ENCODE assay signal across 8 cellular contexts in genomic region chr11:64848779-64849599, GRCh38. TPM values are rescaled to one million over a fixed set of nuclear protein-coding genes. Genes with fewer than 3 reads are reported as not detected.
DNase-seq lines count a peak whose midpoint lies in the region; ATAC-seq, FAIRE-seq and TF ChIP-seq lines count a peak whose summit lies in the region.

No MANE protein-coding gene starts in this region.

- H3K4me3 ChIP-seq in AG09309 (ENCODE audit: control insufficient read depth, low read depth, low read length) = no peak overlapping the region
- no peak overlapping the region for H3K4me3 ChIP-seq in GM12865 (ENCODE audit: low read depth, low read length)
- H3K4me3 ChIP-seq in RWPE2 (ENCODE audit: severe bottlenecking) = no peak overlapping the region
- no peak overlapping the region for H3K4me3 ChIP-seq in keratinocyte (ENCODE audit: control insufficient read depth in 2 of 3, extremely low read depth in 1 of 3, insufficient read depth in 2 of 3, low read depth in 1 of 3, low read length in 3 of 3)

- FAIRE-seq in keratinocyte (lab: Jason Lieb, UNC) = no peak

- H3K36me3 ChIP-seq in RWPE2 (ENCODE audit: low read depth) = peaks cover 14% of the 10 kb centered on the region
- peaks cover 9 to 24% of the 10 kb centered on the region in 2 experiments for H3K36me3 ChIP-seq in keratinocyte (ENCODE audit: control insufficient read depth in 2 of 2, extremely low read depth in 1 of 2, insufficient read depth in 2 of 2, low read length in 2 of 2)

- dilution Hi-C loops in keratinocyte (cut with MboI; ENCODE audit: extremely low pct_ligation_motif_present, low sequenced_read_pairs) = no loop called here

- ATAC-seq in RWPE2 (ENCODE audit: low read depth) (no peak), HG03039 (IDR thresholded peaks at IDR 0.05; ENCODE audit: unreplicated experiment) (no peak)

- H3K9me3 ChIP-seq in RWPE2 (ENCODE audit: severe bottlenecking) (no peaks in the 10 kb centered on the region), keratinocyte (ENCODE audit: control insufficient read depth, low read depth, low read length) (no peaks in the 10 kb centered on the region)

- no peak overlapping the region for H3K4me2 ChIP-seq in keratinocyte (ENCODE audit: control insufficient read depth, extremely low read depth, insufficient read depth, low read depth, low read length)

- peaks cover 7% of the 10 kb centered on the region for H3K79me2 ChIP-seq in keratinocyte (ENCODE audit: control insufficient read depth, insufficient read depth, low read length)

- no peaks in the 10 kb centered on the region for H3K9me1 ChIP-seq in keratinocyte (ENCODE audit: control insufficient read depth, extremely low read depth, insufficient read depth, low read length)

- peaks cover 2% of the 10 kb centered on the region for H3K4me1 ChIP-seq in RWPE2 (ENCODE audit: insufficient read depth, poor library complexity, severe bottlenecking)
- H3K4me1 ChIP-seq in keratinocyte (ENCODE audit: control insufficient read depth, extremely low read depth, insufficient read depth, low read length) = peaks cover 42% of the 10 kb centered on the region

- peak overlapping the region; percentile 6 for H3K9ac ChIP-seq in keratinocyte (ENCODE audit: control insufficient read depth, extremely low read depth, insufficient read depth, low read length)

- DNase-seq in AG09309 (ENCODE audit: low read depth) = no peak
- peak; percentile 69 for DNase-seq in GM12865 (ENCODE audit: low read depth)
- DNase-seq in RWPE2 (ENCODE audit: low spot score) = no peak
- no peak for DNase-seq in keratinocyte (ENCODE audit: low read depth, low spot score)
- no peak for DNase-seq in amniotic stem cell (lab: John Stamatoyannopoulos, UW)
- no peak for DNase-seq in GOT3 (lab: John Stamatoyannopoulos, UW)
- DNase-seq in activated CD4-positive, alpha-beta T cell treated with anti-CD3 and anti-CD28 coated beads for 1 hour = no peak

- H4K20me1 ChIP-seq in keratinocyte (ENCODE audit: control insufficient read depth, extremely low read depth, insufficient read depth, low read length) = no peaks in the 10 kb centered on the region

- TF ChIP-seq CTCF in AG09309 (IDR thresholded peaks at IDR 0.05; ENCODE audit: control insufficient read depth, insufficient read depth, low read depth, low read length, missing control alignments) = peak; percentile 2
- TF ChIP-seq CTCF in GM12865 (IDR thresholded peaks at IDR 0.05; ENCODE audit: insufficient read depth, low read depth, low read length, missing control alignments) = no peak
- TF ChIP-seq CTCF in RWPE2 (IDR thresholded peaks at IDR 0.05; ENCODE audit: poor library complexity, severe bottlenecking) = peak; percentile 9
- peak in 1 of 3 experiments; percentile 8 for TF ChIP-seq CTCF in keratinocyte (optimal IDR thresholded peaks at IDR 0.05 in 1 of 3, IDR thresholded peaks at IDR 0.05 in 1 of 3, conservative IDR thresholded peaks at IDR 0.05 in 1 of 3; ENCODE audit: extremely low read depth in 1 of 3, insufficient read depth in 2 of 3, low read length in 3 of 3)

- H3K27ac ChIP-seq in RWPE2 (ENCODE audit: poor library complexity, severe bottlenecking) (peak overlapping the region; percentile 99), keratinocyte (ENCODE audit: control insufficient read depth, insufficient read depth, low read length) (no peak overlapping the region)

- H3K27me3 ChIP-seq in RWPE2 (ENCODE audit: insufficient read depth, poor library complexity, severe bottlenecking) (no peaks in the 10 kb centered on the region), keratinocyte (ENCODE audit: control insufficient read depth, extremely low read depth, insufficient read depth, low read length) (no peaks in the 10 kb centered on the region)

- no peak overlapping the region for H2AFZ ChIP-seq in keratinocyte (ENCODE audit: control insufficient read depth, low read length)

RNA-seq across cellular contexts. Expression of gene CDC42BPG, which starts 4.5 kb away (rescaled TPM):
- polyA plus RNA-seq in keratinocyte = 2.2 to 4.0 TPM (median 2.5 TPM) in 3 replicates
- 2.5 TPM for polyA plus RNA-seq in keratinocyte (2011; ENCODE audit: low read depth)
- 1.4 and 3.5 TPM in 2 replicates for polyA plus RNA-seq in keratinocyte (2011; cell fraction: cytosol; rRNA removed)
- polyA plus RNA-seq in keratinocyte (2011; cell fraction: nucleus; rRNA removed) = 9.9 and 12.9 TPM in 2 replicates
- 6.3 and 7.4 TPM in 2 replicates for polyA plus RNA-seq in keratinocyte (2012; ENCODE audit: low replicate concordance)
- 3.6 to 9.7 TPM (median 5.5 TPM) in 3 replicates for polyA minus RNA-seq in keratinocyte
- polyA minus RNA-seq in keratinocyte (2011; cell fraction: cytosol; rRNA and poly(A)+ RNA removed) = 4.6 TPM
- polyA minus RNA-seq in keratinocyte (2011; cell fraction: nucleus; rRNA and poly(A)+ RNA removed) = 11.5 and 16.9 TPM in 2 replicates

RNA-seq across cellular contexts. Expression of gene EHD1, which starts 29.4 kb away (rescaled TPM):
- 73.9 to 192 TPM (median 75.6 TPM) in 3 replicates for polyA plus RNA-seq in keratinocyte
- polyA plus RNA-seq in keratinocyte (2011; ENCODE audit: low read depth) = 89.7 TPM
- 69.4 and 117 TPM in 2 replicates for polyA plus RNA-seq in keratinocyte (2011; cell fraction: cytosol; rRNA removed)
- polyA plus RNA-seq in keratinocyte (2011; cell fraction: nucleus; rRNA removed) = 139 and 148 TPM in 2 replicates
- polyA plus RNA-seq in keratinocyte (2012; ENCODE audit: low replicate concordance) = 50.2 and 134 TPM in 2 replicates
- polyA minus RNA-seq in keratinocyte = 107 to 412 TPM (median 144 TPM) in 3 replicates
- 120 TPM for polyA minus RNA-seq in keratinocyte (2011; cell fraction: cytosol; rRNA and poly(A)+ RNA removed)
- 91.0 and 135 TPM in 2 replicates for polyA minus RNA-seq in keratinocyte (2011; cell fraction: nucleus; rRNA and poly(A)+ RNA removed)

RNA-seq across cellular contexts. Expression of gene MEN1, which starts 38.6 kb away (rescaled TPM):
- polyA plus RNA-seq in keratinocyte = 14.2 to 19.1 TPM (median 18.2 TPM) in 3 replicates
- 4.6 TPM for polyA plus RNA-seq in keratinocyte (2011; ENCODE audit: low read depth)
- polyA plus RNA-seq in keratinocyte (2011; cell fraction: cytosol; rRNA removed) = 10.7 and 17.7 TPM in 2 replicates
- 39.7 and 52.7 TPM in 2 replicates for polyA plus RNA-seq in keratinocyte (2011; cell fraction: nucleus; rRNA removed)
- polyA plus RNA-seq in keratinocyte (2012; ENCODE audit: low replicate concordance) = 19.6 and 27.4 TPM in 2 replicates
- polyA minus RNA-seq in keratinocyte = 12.3 to 50.8 TPM (median 16.1 TPM) in 3 replicates
- 35.9 TPM for polyA minus RNA-seq in keratinocyte (2011; cell fraction: cytosol; rRNA and poly(A)+ RNA removed)
- polyA minus RNA-seq in keratinocyte (2011; cell fraction: nucleus; rRNA and poly(A)+ RNA removed) = 25.9 and 29.3 TPM in 2 replicates

RNA-seq across cellular contexts. Expression of gene MAP4K2, which starts 46.0 kb away (rescaled TPM):
- polyA plus RNA-seq in keratinocyte = 6.7 to 12.5 TPM (median 10.7 TPM) in 3 replicates
- polyA plus RNA-seq in keratinocyte (2011; ENCODE audit: low read depth) = 5.4 TPM
- polyA plus RNA-seq in keratinocyte (2011; cell fraction: cytosol; rRNA removed) = 6.6 and 14.4 TPM in 2 replicates
- polyA plus RNA-seq in keratinocyte (2011; cell fraction: nucleus; rRNA removed) = 13.5 and 16.6 TPM in 2 replicates
- polyA plus RNA-seq in keratinocyte (2012; ENCODE audit: low replicate concordance) = 4.8 and 10.3 TPM in 2 replicates
- 11.5 to 31.8 TPM (median 19.6 TPM) in 3 replicates for polyA minus RNA-seq in keratinocyte
- 19.4 TPM for polyA minus RNA-seq in keratinocyte (2011; cell fraction: cytosol; rRNA and poly(A)+ RNA removed)
- 3.7 and 10.6 TPM in 2 replicates for polyA minus RNA-seq in keratinocyte (2011; cell fraction: nucleus; rRNA and poly(A)+ RNA removed)
